In genomic region chr9:82673904-82674303, GRCh38 we compare ENCODE assay signal across 23 cellular contexts.
A peak's percentile ranks its signal among the peaks of the same experiment; 100 is the strongest.
DNase-seq lines count a peak whose midpoint lies in the region; ATAC-seq and TF ChIP-seq lines count a peak whose summit lies in the region.
"Had no signal": no experiment of that assay in that cellular context is flagged by ENCODE, and none has a peak within 500 bp of the region (broad histone marks: within the 10 kb centered on the region; RNA-seq: fewer than 3 reads in every experiment).

No MANE protein-coding gene starts in this region.

- no peak overlapping the region for H2AFZ ChIP-seq in mammary epithelial cell (ENCODE audit: low read depth, low read length)
- no peak overlapping the region for H2AFZ ChIP-seq in neural cell (ENCODE audit: low read depth, low read length)
- H2AFZ ChIP-seq: GM23338 had no signal

- TF ChIP-seq EP300 in neural cell (conservative IDR thresholded peaks at IDR 0.05; ENCODE audit: poor library complexity, severe bottlenecking) = peak; percentile 80

- intact Hi-C loops in MCF 10A (cut with micrococcal nuclease) (no loop called here), mammary epithelial cell (cut with micrococcal nuclease) (no loop called here)

- H3F3A ChIP-seq in neural cell (ENCODE audit: insufficient read depth, low read length, poor library complexity, severe bottlenecking) = no peaks in the 10 kb centered on the region

- no peak for TF ChIP-seq RAD21 in neural cell (conservative IDR thresholded peaks at IDR 0.05)

- in situ Hi-C loops in mammary epithelial cell (cut with MboI; ENCODE audit: low sequenced_read_pairs in 2 of 2) = no loop called here

- H3K4me3 Mint-ChIP-seq in MCF 10A (ENCODE audit: unreplicated experiment) = no peak overlapping the region
- H3K4me3 Mint-ChIP-seq: CD14-positive monocyte; CD4-positive, alpha-beta T cell; CD8-positive, alpha-beta memory T cell; GM23338; H9 had no signal

- H3K27me3 ChIP-seq in mammary epithelial cell (ENCODE audit: insufficient read depth, low read length) = no peaks in the 10 kb centered on the region
- no peaks in the 10 kb centered on the region for H3K27me3 ChIP-seq in neural cell (ENCODE audit: insufficient read depth, low read depth, low read length)
- H3K27me3 ChIP-seq: BE2C; BLaER1 treated with 17β-estradiol and CSF1 and Interleukin-3, amounts not matched to agents 10 nM and 100 nM had no signal

- no peaks in the 10 kb centered on the region for H3K4me1 ChIP-seq in mammary epithelial cell (ENCODE audit: insufficient read depth, low read length)

- H3K4me1 Mint-ChIP-seq in MCF 10A (ENCODE audit: insufficient read depth, unreplicated experiment) = no peaks in the 10 kb centered on the region
- H3K4me1 Mint-ChIP-seq: CD14-positive monocyte; CD8-positive, alpha-beta memory T cell; GM23338; H9 had no signal

- no peaks in the 10 kb centered on the region for H3K79me2 ChIP-seq in mammary epithelial cell (ENCODE audit: insufficient read depth, low read length)
- H3K79me2 ChIP-seq in neural cell (replicated peaks; ENCODE audit: insufficient read depth, low read length) = no peaks in the 10 kb centered on the region

- H4K20me1 ChIP-seq in mammary epithelial cell (ENCODE audit: insufficient read depth, low read length) = no peaks in the 10 kb centered on the region
- no peaks in the 10 kb centered on the region for H4K20me1 ChIP-seq in neural cell (ENCODE audit: insufficient read depth)
- H4K20me1 ChIP-seq: BLaER1 treated with 17β-estradiol and CSF1 and Interleukin-3, amounts not matched to agents 10 nM and 100 nM had no signal

- no peak overlapping the region for H3K27ac ChIP-seq in mammary epithelial cell (ENCODE audit: insufficient read depth, low read depth, low read length)
- peak overlapping the region; percentile 76 for H3K27ac ChIP-seq in neural cell (ENCODE audit: low read length)
- H3K27ac ChIP-seq: 22Rv1; BLaER1 treated with 17β-estradiol and CSF1 and Interleukin-3, amounts not matched to agents 10 nM and 100 nM had no signal

- peak; percentile 3 for DNase-seq in MCF 10A (ENCODE audit: unreplicated experiment)
- DNase-seq in mammary epithelial cell = no peak
- DNase-seq in epithelial cell of esophagus (ENCODE audit: low read depth) = peak; percentile 41
- peak; percentile 1 for DNase-seq in iris pigment epithelial cell (ENCODE audit: low read depth)
- no peak for DNase-seq in germinal center (ENCODE audit: low spot score)
- DNase-seq in NCI-H1694 (lab: John Stamatoyannopoulos, UW) = no peak
- DNase-seq: AML-193; BE2C; CD4-positive, alpha-beta T cell; CD8-positive, alpha-beta memory T cell; DMS 273 treated with DMSO at 0.1 percent for 48 hours; DMS79; EL; GDM1; H9 had no signal

- TF ChIP-seq CTCF in MCF 10A (IDR thresholded peaks at IDR 0.05; ENCODE audit: unreplicated experiment) (no peak), mammary epithelial cell (conservative IDR thresholded peaks at IDR 0.05 in 1 of 2, IDR thresholded peaks at IDR 0.05 in 1 of 2; ENCODE audit: extremely low read depth in 1 of 2, insufficient read depth in 1 of 2, low read depth in 1 of 2, low read length in 2 of 2) (no peak), epithelial cell of esophagus (IDR thresholded peaks at IDR 0.05; ENCODE audit: insufficient read depth, low read depth, low read length, missing control alignments) (no peak), neural cell (IDR thresholded peaks at IDR 0.05; ENCODE audit: poor library complexity, severe bottlenecking) (no peak)

- 25% methylated on average over 3 of the region's 3 CpGs for WGBS in mammary epithelial cell (ENCODE audit: low coverage, missing lambda C conversion rate)

- POLR2A ChIA-PET in MCF 10A (lab: Yijun Ruan, JAX) = no interaction called here

- ATAC-seq in HG03095 (IDR thresholded peaks at IDR 0.05; ENCODE audit: unreplicated experiment) = no peak
- ATAC-seq: GM12878, GM23338, HCT116 had no signal

- no peak overlapping the region for H3K4me2 ChIP-seq in mammary epithelial cell (ENCODE audit: insufficient read depth, low read depth, low read length)
- H3K4me2 ChIP-seq in neural cell (ENCODE audit: low read length) = peak overlapping the region; percentile 24
- H3K4me2 ChIP-seq: BLaER1 treated with 17β-estradiol and CSF1 and Interleukin-3, amounts not matched to agents 10 nM and 100 nM; GM23338 had no signal

- no peak overlapping the region for H3K27ac Mint-ChIP-seq in MCF 10A (ENCODE audit: low read depth, unreplicated experiment)
- H3K27ac Mint-ChIP-seq: CD14-positive monocyte; CD4-positive, alpha-beta T cell; CD8-positive, alpha-beta memory T cell; GM23338; H9 had no signal

- no peaks in the 10 kb centered on the region for H3K9me2 ChIP-seq in neural cell (ENCODE audit: insufficient read depth, low read length)

- H3K9me3 ChIP-seq in mammary epithelial cell (replicated peaks; ENCODE audit: insufficient read depth, low read length) (no peaks in the 10 kb centered on the region), neural cell (ENCODE audit: low read length) (no peaks in the 10 kb centered on the region)
- H3K9me3 ChIP-seq: BE2C; BLaER1 treated with 17β-estradiol and CSF1 and Interleukin-3, amounts not matched to agents 10 nM and 100 nM had no signal

- CTCF ChIA-PET in MCF 10A (lab: Yijun Ruan, JAX) = interaction anchor here (0.7 to 0.8 kb wide), 2 partner anchors 239 to 279 kb away, joined by 4 to 5 read pairs; no protein-coding TSS in a partner anchor
- CTCF ChIA-PET in mammary epithelial cell (lab: Charles Lee; ENCODE audit: low non-redundant PET) = no interaction called here

- dilution Hi-C loops in mammary epithelial cell (cut with HindIII; ENCODE audit: low sequenced_read_pairs) = no loop called here

- BruUV-seq in MCF 10A (replicated peaks; lab: Mats Ljungman, UMichigan) (no TSS peak), mammary epithelial cell (replicated peaks; lab: Mats Ljungman, UMichigan) (no TSS peak)

- no peaks in the 10 kb centered on the region for H3K27me3 Mint-ChIP-seq in MCF 10A (ENCODE audit: insufficient read depth, unreplicated experiment)
- H3K27me3 Mint-ChIP-seq: CD4-positive, alpha-beta T cell; CD8-positive, alpha-beta memory T cell had no signal

- no peaks in the 10 kb centered on the region for H3K9me3 Mint-ChIP-seq in MCF 10A (ENCODE audit: unreplicated experiment)
- H3K9me3 Mint-ChIP-seq: CD4-positive, alpha-beta T cell; GM23338; H9 had no signal

- H3K4me3 ChIP-seq in mammary epithelial cell (replicated peaks in 1 of 3; ENCODE audit: insufficient read depth in 1 of 3, low read depth in 2 of 3, low read length in 3 of 3) (no peak overlapping the region), epithelial cell of esophagus (ENCODE audit: low read length) (no peak overlapping the region), neural cell (ENCODE audit: low read length) (peak overlapping the region; percentile 44)
- H3K4me3 ChIP-seq: BLaER1 treated with 17β-estradiol and CSF1 and Interleukin-3, amounts not matched to agents 10 nM and 100 nM; GM12878; GM23338 had no signal

- H3K36me3 Mint-ChIP-seq in MCF 10A (ENCODE audit: insufficient read depth, unreplicated experiment) = no peaks in the 10 kb centered on the region
- H3K36me3 Mint-ChIP-seq: CD14-positive monocyte; CD8-positive, alpha-beta memory T cell had no signal

- H3K9ac ChIP-seq in mammary epithelial cell (ENCODE audit: insufficient read depth, low read length) (no peak overlapping the region), neural cell (ENCODE audit: low read length) (peak overlapping the region; percentile 24)
- H3K9ac ChIP-seq: BLaER1 treated with 17β-estradiol and CSF1 and Interleukin-3, amounts not matched to agents 10 nM and 100 nM had no signal

- H3K36me3 ChIP-seq in mammary epithelial cell (ENCODE audit: insufficient read depth, low read length) (no peaks in the 10 kb centered on the region), neural cell (ENCODE audit: insufficient read depth, low read length) (no peaks in the 10 kb centered on the region)
- H3K36me3 ChIP-seq: BE2C; BLaER1 treated with 17β-estradiol and CSF1 and Interleukin-3, amounts not matched to agents 10 nM and 100 nM had no signal

TF ChIP-seq in neural cell, 6 proteins besides CTCF, POLR2A, EP300 and RAD21:
- TF ChIP-seq MXI1 (conservative IDR thresholded peaks at IDR 0.05; ENCODE audit: poor library complexity, severe bottlenecking) (no peak), EZH2 (IDR thresholded peaks at IDR 0.05; ENCODE audit: borderline replicate concordance, insufficient read depth, low read length, poor library complexity, severe bottlenecking) (no peak), TAF1 (IDR thresholded peaks at IDR 0.05; ENCODE audit: low read depth) (no peak), SMC3 (conservative IDR thresholded peaks at IDR 0.05; ENCODE audit: poor library complexity) (no peak), POLR2AphosphoS5 (IDR thresholded peaks at IDR 0.05) (peak; percentile 71)
- TF ChIP-seq, protein P1, sequence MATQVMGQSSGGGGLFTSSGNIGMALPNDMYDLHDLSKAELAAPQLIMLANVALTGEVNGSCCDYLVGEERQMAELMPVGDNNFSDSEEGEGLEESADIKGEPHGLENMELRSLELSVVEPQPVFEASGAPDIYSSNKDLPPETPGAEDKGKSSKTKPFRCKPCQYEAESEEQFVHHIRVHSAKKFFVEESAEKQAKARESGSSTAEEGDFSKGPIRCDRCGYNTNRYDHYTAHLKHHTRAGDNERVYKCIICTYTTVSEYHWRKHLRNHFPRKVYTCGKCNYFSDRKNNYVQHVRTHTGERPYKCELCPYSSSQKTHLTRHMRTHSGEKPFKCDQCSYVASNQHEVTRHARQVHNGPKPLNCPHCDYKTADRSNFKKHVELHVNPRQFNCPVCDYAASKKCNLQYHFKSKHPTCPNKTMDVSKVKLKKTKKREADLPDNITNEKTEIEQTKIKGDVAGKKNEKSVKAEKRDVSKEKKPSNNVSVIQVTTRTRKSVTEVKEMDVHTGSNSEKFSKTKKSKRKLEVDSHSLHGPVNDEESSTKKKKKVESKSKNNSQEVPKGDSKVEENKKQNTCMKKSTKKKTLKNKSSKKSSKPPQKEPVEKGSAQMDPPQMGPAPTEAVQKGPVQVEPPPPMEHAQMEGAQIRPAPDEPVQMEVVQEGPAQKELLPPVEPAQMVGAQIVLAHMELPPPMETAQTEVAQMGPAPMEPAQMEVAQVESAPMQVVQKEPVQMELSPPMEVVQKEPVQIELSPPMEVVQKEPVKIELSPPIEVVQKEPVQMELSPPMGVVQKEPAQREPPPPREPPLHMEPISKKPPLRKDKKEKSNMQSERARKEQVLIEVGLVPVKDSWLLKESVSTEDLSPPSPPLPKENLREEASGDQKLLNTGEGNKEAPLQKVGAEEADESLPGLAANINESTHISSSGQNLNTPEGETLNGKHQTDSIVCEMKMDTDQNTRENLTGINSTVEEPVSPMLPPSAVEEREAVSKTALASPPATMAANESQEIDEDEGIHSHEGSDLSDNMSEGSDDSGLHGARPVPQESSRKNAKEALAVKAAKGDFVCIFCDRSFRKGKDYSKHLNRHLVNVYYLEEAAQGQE (IDR thresholded peaks at IDR 0.05; ENCODE audit: borderline replicate concordance) = peak; percentile 26

Comparison
In these comparisons a context has a peak if more than half of its experiments do, and no peak if none do; other contexts are left out.
1. DNase-seq: peak in MCF 10A (single experiment), epithelial cell of esophagus (single experiment) and iris pigment epithelial cell (single experiment); none in mammary epithelial cell (single experiment), germinal center (single experiment) and NCI-H1694 (single experiment).